In the genomic region with DNA sequence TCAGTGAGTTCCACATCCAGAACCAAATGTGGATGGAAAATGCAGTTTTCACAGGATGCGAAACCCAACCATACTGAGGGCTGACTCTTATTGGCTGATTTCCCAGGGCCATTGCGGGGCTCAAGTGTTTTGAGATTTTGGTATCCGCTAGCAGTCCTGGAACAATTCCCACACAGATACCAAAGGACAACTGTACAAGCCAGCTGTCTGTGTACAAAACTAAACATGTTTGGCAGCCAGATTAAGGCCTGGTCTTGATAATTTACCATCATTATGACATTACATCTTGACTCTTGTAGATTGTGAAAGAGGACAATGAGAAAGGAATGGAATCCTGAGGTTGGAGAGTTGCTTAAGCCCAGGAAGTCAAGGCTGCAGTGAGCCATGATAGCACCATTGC, we compare ENCODE assay signal across 13 cellular contexts.
"Had no signal": no experiment of that assay in that cellular context is flagged by ENCODE, and none has a peak within 500 bp of the region (broad histone marks: within the 10 kb centered on the region; RNA-seq: fewer than 3 reads in every experiment).

No MANE protein-coding gene starts in this region.

- H3K4me3 ChIP-seq: lower lobe of right lung, thyroid gland, uterus had no signal

- DNase-seq: activated CD4-positive, alpha-beta T cell treated with anti-CD3 and anti-CD28 coated beads, Interleukin-2, amount 50 U/mL, for 4 hours; activated CD4-positive, CD25-positive, alpha-beta regulatory T cell treated with anti-CD3 and anti-CD28 coated beads, Interleukin-2, amount 50 U/mL, for 72 hours; activated gamma-delta T cell; activated T-cell treated with anti-CD3 and anti-CD28 coated beads, Interleukin-2, amount 50 U/mL, for 24 hours; anterior cingulate cortex; glutamatergic neuron; lower lobe of right lung; midbrain; naive thymus-derived CD4-positive, alpha-beta T cell; right cardiac atrium; thyroid gland; uterus had no signal

- ATAC-seq: lower lobe of right lung; naive thymus-derived CD4-positive, alpha-beta T cell; right cardiac atrium; stimulated activated effector memory CD8-positive, alpha-beta T cell treated with anti-CD3 and anti-CD28 coated beads, Interleukin-12 subunit alpha, Interleukin-12 subunit beta, amount 100 ng/mL, for 72 hours had no signal
